Comparison of ENCODE assay signal across 8 cellular contexts in genomic region chr12:119780786-119781434, GRCh38.
DNase-seq lines count a peak whose midpoint lies in the region; ATAC-seq and TF ChIP-seq lines count a peak whose summit lies in the region.

No MANE protein-coding gene starts in this region.

- no peaks in the 10 kb centered on the region for H3K9me2 ChIP-seq in GM23248 (ENCODE audit: insufficient read depth)

- no peaks in the 10 kb centered on the region for H3K36me3 ChIP-seq in GM23248 (ENCODE audit: low read depth)

- ATAC-seq in foreskin keratinocyte: peak; percentile 79
- no peak for ATAC-seq in sciatic nerve
- ATAC-seq in GM18907 (IDR thresholded peaks at IDR 0.05; ENCODE audit: unreplicated experiment): no peak
- ATAC-seq in GM19351 (IDR thresholded peaks at IDR 0.05; ENCODE audit: unreplicated experiment): no peak
- ATAC-seq in GM19035 (IDR thresholded peaks at IDR 0.05; ENCODE audit: unreplicated experiment): no peak

- DNase-seq in AG10803 (ENCODE audit: low read depth) (peak; percentile 44), GM23248 (peak; percentile 59), RPMI8226 (peak; percentile 24), foreskin keratinocyte (peak; percentile 22 to 62), sciatic nerve (ENCODE audit: low spot score) (peak; percentile 70)

- in situ Hi-C loops in GM23248 (cut with MboI): no loop called here

- H4K20me1 ChIP-seq in GM23248 (ENCODE audit: insufficient read depth): no peaks in the 10 kb centered on the region

- H3K4me3 ChIP-seq in AG10803 (ENCODE audit: low read length): peak overlapping the region; percentile 56
- peak overlapping the region; percentile 53; the same call in 1 of the 2 replicates for H3K4me3 ChIP-seq in GM23248

- H3K4me1 ChIP-seq in GM23248 (ENCODE audit: insufficient read depth): no peaks in the 10 kb centered on the region
- H3K4me1 ChIP-seq in foreskin keratinocyte: no peaks in the 10 kb centered on the region

- no peak overlapping the region for H3K9ac ChIP-seq in GM23248

- no peaks in the 10 kb centered on the region for H3F3A ChIP-seq in GM23248 (ENCODE audit: insufficient read depth)

- intact Hi-C loops in sciatic nerve (cut with DNase I): loop anchor here (5.0 kb wide), 1 partner anchor 116 kb away; no protein-coding TSS in a partner anchor

- no peaks in the 10 kb centered on the region for H3K9me3 ChIP-seq in GM23248 (ENCODE audit: low read depth)

- peak; percentile 94 for TF ChIP-seq CTCF in AG10803 (conservative IDR thresholded peaks at IDR 0.05; ENCODE audit: low read length)
- peak; percentile 84 for TF ChIP-seq CTCF in foreskin keratinocyte (conservative IDR thresholded peaks at IDR 0.05)

- H3K27ac ChIP-seq in GM23248 (no peak overlapping the region), foreskin keratinocyte (no peak overlapping the region)

- H3K27me3 ChIP-seq in GM23248 (replicated peaks; ENCODE audit: insufficient read depth): no peaks in the 10 kb centered on the region
- no peaks in the 10 kb centered on the region for H3K27me3 ChIP-seq in foreskin keratinocyte

- WGBS in GM23248 (ENCODE audit: low coverage in 1 of 2, low lambda C conversion rate in 2 of 2, missing lambda C conversion rate in 2 of 2), 2 experiments: 33% methylated on average over 8 of the region's 8 CpGs

- peak overlapping the region; percentile 55 for H3K4me2 ChIP-seq in GM23248 (ENCODE audit: unreplicated experiment)

- peak overlapping the region; percentile 66 for H2AFZ ChIP-seq in GM23248

- no peaks in the 10 kb centered on the region for H3K79me2 ChIP-seq in GM23248 (ENCODE audit: insufficient read depth)
